25 cellular contexts compared by ENCODE assay signal in genomic region chr6:136745300-136745699, GRCh38. TPM values are rescaled to one million over a fixed set of nuclear protein-coding genes. Genes with fewer than 3 reads are reported as not detected.
A peak's percentile ranks its signal among the peaks of the same experiment; 100 is the strongest.
DNase-seq lines count a peak whose midpoint lies in the region; ATAC-seq and TF ChIP-seq lines count a peak whose summit lies in the region.
"Had no signal": no experiment of that assay in that cellular context is flagged by ENCODE, and none has a peak within 500 bp of the region (broad histone marks: within the 10 kb centered on the region; RNA-seq: fewer than 3 reads in every experiment).

No MANE protein-coding gene starts in this region.

- H4K8ac ChIP-seq in mesenchymal stem cell (ENCODE audit: low read length) = no peak overlapping the region

- no peak overlapping the region for H3K27ac Mint-ChIP-seq in MCF 10A (ENCODE audit: low read depth, unreplicated experiment)
- H3K27ac Mint-ChIP-seq: activated CD4-positive, alpha-beta T cell treated with anti-CD3 and anti-CD28 coated beads, Interleukin-2, amount 10 ng/mL, durations not matched to agents 7 days and 5 days; stimulated activated naive B cell treated with anti-CD40 and anti-IgM and Interleukin-4, amounts not matched to agents 10 μg/mL and 1 μg/mL and 100 μg/mL, for 72 hours had no signal

- no peaks in the 10 kb centered on the region for H3K27me3 Mint-ChIP-seq in MCF 10A (ENCODE audit: insufficient read depth, unreplicated experiment)
- H3K27me3 Mint-ChIP-seq: activated CD4-positive, alpha-beta T cell treated with anti-CD3 and anti-CD28 coated beads, Interleukin-2, amount 10 ng/mL, durations not matched to agents 7 days and 5 days; stimulated activated naive B cell treated with anti-CD40 and anti-IgM and Interleukin-4, amounts not matched to agents 10 μg/mL and 1 μg/mL and 100 μg/mL, for 72 hours had no signal

- no peak overlapping the region for H3K4me3 Mint-ChIP-seq in MCF 10A (ENCODE audit: unreplicated experiment)
- H3K4me3 Mint-ChIP-seq: activated CD4-positive, alpha-beta T cell treated with anti-CD3 and anti-CD28 coated beads, Interleukin-2, amount 10 ng/mL, durations not matched to agents 7 days and 5 days; activated T-cell treated with anti-CD3 and anti-CD28 coated beads, Interleukin-2, amount 50 U/mL, for 4 hours; stimulated activated naive B cell treated with anti-CD40 and anti-IgM and Interleukin-4, amounts not matched to agents 10 μg/mL and 1 μg/mL and 100 μg/mL, for 72 hours had no signal

- H3K27ac ChIP-seq in mammary epithelial cell (ENCODE audit: insufficient read depth, low read depth, low read length) (no peak overlapping the region), thoracic aorta (peak overlapping the region; percentile 52 to 66), mesenchymal stem cell (ENCODE audit: low read length, poor library complexity, severe bottlenecking) (no peak overlapping the region)
- H3K27ac ChIP-seq: body of pancreas, SJSA1, skin epidermis, suprapubic skin had no signal

- BruUV-seq in mammary epithelial cell (replicated peaks; lab: Mats Ljungman, UMichigan) = no TSS peak
- no TSS peak for BruUV-seq in MCF 10A (replicated peaks; lab: Mats Ljungman, UMichigan)

- no peak overlapping the region for H3K18ac ChIP-seq in mesenchymal stem cell (ENCODE audit: low read depth in 1 of 2, low read length in 2 of 2)

- 38% methylated on average over 6 of the region's 6 CpGs for WGBS in mammary epithelial cell (ENCODE audit: low coverage, missing lambda C conversion rate)
- 74% methylated on average over 6 of the region's 6 CpGs for WGBS in mesenchymal stem cell

- TF ChIP-seq CTCF in mammary epithelial cell (conservative IDR thresholded peaks at IDR 0.05 in 1 of 2, IDR thresholded peaks at IDR 0.05 in 1 of 2; ENCODE audit: extremely low read depth in 1 of 2, insufficient read depth in 1 of 2, low read depth in 1 of 2, low read length in 2 of 2) (no peak), MCF 10A (IDR thresholded peaks at IDR 0.05; ENCODE audit: unreplicated experiment) (no peak), choroid plexus epithelial cell (conservative IDR thresholded peaks at IDR 0.05; ENCODE audit: low read depth, low read length) (no peak), thoracic aorta (IDR thresholded peaks at IDR 0.05) (no peak)

- peaks cover under 1% of the 10 kb centered on the region for H3K79me2 ChIP-seq in mammary epithelial cell (ENCODE audit: insufficient read depth, low read length)

- H3K36me3 Mint-ChIP-seq in MCF 10A (ENCODE audit: insufficient read depth, unreplicated experiment) = no peaks in the 10 kb centered on the region

- H3K14ac ChIP-seq in mesenchymal stem cell (ENCODE audit: low read length in 2 of 2) = no peak overlapping the region

- H3K4me1 Mint-ChIP-seq in MCF 10A (ENCODE audit: insufficient read depth, unreplicated experiment) = no peaks in the 10 kb centered on the region

- in situ Hi-C loops in mammary epithelial cell (cut with MboI; ENCODE audit: low sequenced_read_pairs in 2 of 2) = no loop called here

- H2BK120ac ChIP-seq in mesenchymal stem cell (ENCODE audit: low read depth, low read length) = no peak overlapping the region

- H3K4me2 ChIP-seq in mammary epithelial cell (ENCODE audit: insufficient read depth, low read depth, low read length) (peak overlapping the region; percentile 7), mesenchymal stem cell (ENCODE audit: low read length, poor library complexity, severe bottlenecking) (no peak overlapping the region)

- POLR2A ChIA-PET in MCF 10A (lab: Yijun Ruan, JAX) = no interaction called here

- dilution Hi-C loops in mammary epithelial cell (cut with HindIII; ENCODE audit: low sequenced_read_pairs) = no loop called here

- no peak overlapping the region for H2BK12ac ChIP-seq in mesenchymal stem cell (ENCODE audit: low read length in 2 of 2)

- H4K91ac ChIP-seq in mesenchymal stem cell (ENCODE audit: low read length) = no peak overlapping the region

- H2BK15ac ChIP-seq in mesenchymal stem cell (ENCODE audit: low read depth, poor library complexity, severe bottlenecking) = no peak overlapping the region

- H3K36me3 ChIP-seq in mammary epithelial cell (ENCODE audit: insufficient read depth, low read length) (no peaks in the 10 kb centered on the region), thoracic aorta (no peaks in the 10 kb centered on the region), mesenchymal stem cell (ENCODE audit: control insufficient read depth in 1 of 2, insufficient read depth in 2 of 2, low read depth in 1 of 2, low read length in 2 of 2) (no peaks in the 10 kb centered on the region)
- H3K36me3 ChIP-seq: gastroesophageal sphincter, SJSA1, suprapubic skin had no signal

- no peaks in the 10 kb centered on the region for H3K4me1 ChIP-seq in mammary epithelial cell (ENCODE audit: insufficient read depth, low read length)
- H3K4me1 ChIP-seq in thoracic aorta (ENCODE audit: control insufficient read depth in 1 of 2, low read depth in 2 of 2) = peaks cover 18 to 77% of the 10 kb centered on the region in 2 donors
- no peaks in the 10 kb centered on the region for H3K4me1 ChIP-seq in mesenchymal stem cell (ENCODE audit: control insufficient read depth, insufficient read depth, low read depth, low read length)
- H3K4me1 ChIP-seq: SJSA1, suprapubic skin had no signal

- intact Hi-C loops in mammary epithelial cell (cut with micrococcal nuclease) = no loop called here
- intact Hi-C loops in MCF 10A (cut with micrococcal nuclease) = no loop called here

- no peaks in the 10 kb centered on the region for H3K9me3 ChIP-seq in mammary epithelial cell (replicated peaks; ENCODE audit: insufficient read depth, low read length)
- no peaks in the 10 kb centered on the region for H3K9me3 ChIP-seq in thoracic aorta
- H3K9me3 ChIP-seq in mesenchymal stem cell (ENCODE audit: control insufficient read depth, low read length) = peaks cover 5% of the 10 kb centered on the region
- H3K9me3 ChIP-seq: body of pancreas, gastroesophageal sphincter, SJSA1, suprapubic skin had no signal

- no peak overlapping the region for H3K9ac ChIP-seq in mammary epithelial cell (ENCODE audit: insufficient read depth, low read length)
- no peak overlapping the region for H3K9ac ChIP-seq in mesenchymal stem cell (ENCODE audit: low read length)

- H3K9me3 Mint-ChIP-seq in MCF 10A (ENCODE audit: unreplicated experiment) = peaks cover 7% of the 10 kb centered on the region
- H3K9me3 Mint-ChIP-seq: activated T-cell treated with anti-CD3 and anti-CD28 coated beads, Interleukin-2, amount 50 U/mL, for 4 hours; stimulated activated naive B cell treated with anti-CD40 and anti-IgM and Interleukin-4, amounts not matched to agents 10 μg/mL and 1 μg/mL and 100 μg/mL, for 72 hours had no signal

- H2BK5ac ChIP-seq in mesenchymal stem cell (ENCODE audit: low read depth, low read length, poor library complexity, severe bottlenecking) = no peak overlapping the region

- H3K4ac ChIP-seq in mesenchymal stem cell (ENCODE audit: low read depth in 1 of 2, low read length in 2 of 2) = no peak overlapping the region

- no peak overlapping the region for H2AK5ac ChIP-seq in mesenchymal stem cell (ENCODE audit: low read length, severe bottlenecking)

- ATAC-seq in thoracic aorta (ENCODE audit: insufficient number of reproducible peaks, low FRiP score, low read depth) = no peak
- ATAC-seq: activated T-cell treated with anti-CD3 and anti-CD28 coated beads, Interleukin-2, amount 50 U/mL, for 4 hours; body of pancreas; gastroesophageal sphincter; HepG2; stimulated activated naive B cell treated with anti-CD40 and anti-IgM and Interleukin-4, amounts not matched to agents 10 μg/mL and 1 μg/mL and 100 μg/mL, for 72 hours had no signal

- no peaks in the 10 kb centered on the region for H3K27me3 ChIP-seq in mammary epithelial cell (ENCODE audit: insufficient read depth, low read length)
- no peaks in the 10 kb centered on the region for H3K27me3 ChIP-seq in thoracic aorta (replicated peaks; ENCODE audit: insufficient read depth)
- H3K27me3 ChIP-seq in mesenchymal stem cell (ENCODE audit: control insufficient read depth in 1 of 2, insufficient read depth in 1 of 2, low read length in 2 of 2) = no peaks in the 10 kb centered on the region
- H3K27me3 ChIP-seq: body of pancreas, gastroesophageal sphincter, SJSA1, suprapubic skin had no signal

- H3K4me3 ChIP-seq in mammary epithelial cell (replicated peaks in 1 of 3; ENCODE audit: insufficient read depth in 1 of 3, low read depth in 2 of 3, low read length in 3 of 3) = no peak overlapping the region
- H3K4me3 ChIP-seq in choroid plexus epithelial cell (ENCODE audit: low read depth, low read length) = peak overlapping the region; percentile 11
- H3K4me3 ChIP-seq in thoracic aorta = peak overlapping the region; percentile 51
- no peak overlapping the region for H3K4me3 ChIP-seq in mesenchymal stem cell (ENCODE audit: insufficient read depth in 1 of 2, low read depth in 1 of 2, low read length in 2 of 2)
- H3K4me3 ChIP-seq: body of pancreas, gastroesophageal sphincter, SJSA1, skin epidermis, suprapubic skin had no signal

- H2AFZ ChIP-seq in mammary epithelial cell (ENCODE audit: low read depth, low read length) (peak overlapping the region; percentile 34), mesenchymal stem cell (ENCODE audit: low read depth, low read length) (no peak overlapping the region)

- no peaks in the 10 kb centered on the region for H4K20me1 ChIP-seq in mammary epithelial cell (ENCODE audit: insufficient read depth, low read length)

- H3K79me1 ChIP-seq in mesenchymal stem cell (replicated peaks; ENCODE audit: low read length, poor library complexity, severe bottlenecking) = peaks cover 10% of the 10 kb centered on the region

- CTCF ChIA-PET in mammary epithelial cell (lab: Charles Lee; ENCODE audit: low non-redundant PET) (no interaction called here), MCF 10A (lab: Yijun Ruan, JAX) (interaction anchor here (1.1 kb wide), 1 partner anchor 47 kb away, joined by 7 read pairs; the partner anchor contains the start of gene MAP3K5)

- DNase-seq in mammary epithelial cell = no peak
- DNase-seq in MCF 10A (ENCODE audit: unreplicated experiment) = no peak
- DNase-seq in choroid plexus epithelial cell (ENCODE audit: low read depth) = no peak
- peak; percentile 49 for DNase-seq in medulla oblongata (ENCODE audit: extremely low spot score)
- DNase-seq in thoracic aorta (ENCODE audit: low spot score) = no peak
- no peak for DNase-seq in NCI-H510A treated with DMSO at 0.1 percent for 48 hours (lab: John Stamatoyannopoulos, UW)
- no peak for DNase-seq in mesenchymal stem cell
- no peak for DNase-seq in GDM1 (lab: John Stamatoyannopoulos, UW)
- DNase-seq: 8988T; activated CD4-positive, alpha-beta T cell treated with anti-CD3 and anti-CD28 coated beads, Interleukin-2, amount 10 ng/mL, durations not matched to agents 7 days and 5 days; activated gamma-delta T cell treated with Interleukin-2 at 50 U/mL for 16 hours; activated T-cell treated with anti-CD3 and anti-CD28 coated beads, Interleukin-2, amount 50 U/mL, for 4 hours; body of pancreas; Calu3; DMS79; HCEC 1CT; NCI-H2107; NCI-H446; occipital lobe; stimulated activated naive B cell treated with anti-CD40 and anti-IgM and Interleukin-4, amounts not matched to agents 10 μg/mL and 1 μg/mL and 100 μg/mL, for 72 hours had no signal

- peak overlapping the region in 1 of 2 experiments; percentile 14 for H3K23ac ChIP-seq in mesenchymal stem cell (ENCODE audit: low read length in 2 of 2)

RNA-seq across cellular contexts. Expression of gene MAP3K5, which starts 47.0 kb away (rescaled TPM):
- 1 to 10 TPM; 4.2 to 8.8 TPM for total RNA-seq in mammary epithelial cell
- polyA plus RNA-seq in mammary epithelial cell = 2.4 TPM
- polyA minus RNA-seq in mammary epithelial cell = 3.3 TPM
- 7.6 and 8.4 TPM in 2 replicates for total RNA-seq in MCF 10A (2022)
- 100 to 1,000 TPM in 1 of 2 donors, 10 to 100 TPM in 1; 73.6 to 101 TPM for total RNA-seq in thoracic aorta
- polyA plus RNA-seq in mesenchymal stem cell (2013, experiment 1 of 2) = 9.8 TPM
- 10.1 TPM for polyA plus RNA-seq in mesenchymal stem cell (2013, experiment 2 of 2)
- total RNA-seq: HepG2 had no signal
- polyA plus RNA-seq: HepG2 had no signal

Comparison
In these comparisons a context has a peak if more than half of its experiments do, and no peak if none do; other contexts are left out.
1. H3K27ac ChIP-seq: peak in thoracic aorta (2 of 2); none in mammary epithelial cell (single experiment) and mesenchymal stem cell (single experiment).
2. H3K4me3 ChIP-seq: peak in choroid plexus epithelial cell (single experiment) and thoracic aorta (single experiment); none in mammary epithelial cell (0 of 3) and mesenchymal stem cell (0 of 2).